1 cellular context compared by ENCODE assay signal in genomic region chr20:35326732-35327073, GRCh38.
A peak's percentile ranks its signal among the peaks of the same experiment; 100 is the strongest.
TF ChIP-seq lines count a peak whose summit lies in the region.

No MANE protein-coding gene starts in this region.

TF ChIP-seq in HepG2, 621 proteins besides CTCF, POLR2A, EP300 and RAD21 (continued from another document):
- TF ChIP-seq ARID4A (CRISPR knock-in tag; IDR thresholded peaks at IDR 0.05; ENCODE audit: borderline replicate concordance), result no peak
- no peak for TF ChIP-seq JUN (CRISPR knock-in tag; IDR thresholded peaks at IDR 0.05)
- TF ChIP-seq YEATS2 (CRISPR knock-in tag; IDR thresholded peaks at IDR 0.05; ENCODE audit: borderline replicate concordance), result no peak
- no peak for TF ChIP-seq HDAC1 (CRISPR knock-in tag; IDR thresholded peaks at IDR 0.05)
- no peak for TF ChIP-seq EHMT2 (IDR thresholded peaks at IDR 0.05; ENCODE audit: borderline replicate concordance, low read depth, low read length)
- TF ChIP-seq RARG (CRISPR knock-in tag; IDR thresholded peaks at IDR 0.05; ENCODE audit: low read depth), result no peak
- TF ChIP-seq THYN1 (CRISPR knock-in tag; IDR thresholded peaks at IDR 0.05; ENCODE audit: borderline replicate concordance, low read depth), result no peak
- no peak for TF ChIP-seq HOMEZ (CRISPR knock-in tag; IDR thresholded peaks at IDR 0.05; ENCODE audit: low read depth)
- TF ChIP-seq TFAP4 (IDR thresholded peaks at IDR 0.05; ENCODE audit: borderline replicate concordance, low read depth), result no peak
- no peak for TF ChIP-seq ZNF749 (CRISPR knock-in tag; IDR thresholded peaks at IDR 0.05; ENCODE audit: borderline replicate concordance)
- TF ChIP-seq ZNF761 (CRISPR knock-in tag; conservative IDR thresholded peaks at IDR 0.05), result no peak
- TF ChIP-seq NONO (IDR thresholded peaks at IDR 0.05), result no peak
- no peak for TF ChIP-seq NONO (CRISPR knock-in tag; conservative IDR thresholded peaks at IDR 0.05)
- TF ChIP-seq ZNF670 (CRISPR knock-in tag; IDR thresholded peaks at IDR 0.05; ENCODE audit: borderline replicate concordance), result no peak
- TF ChIP-seq ZMYM4 (CRISPR knock-in tag; IDR thresholded peaks at IDR 0.05), result no peak
- no peak for TF ChIP-seq STAT5B (CRISPR knock-in tag; IDR thresholded peaks at IDR 0.05)
- no peak for TF ChIP-seq ZNF274 (CRISPR knock-in tag; IDR thresholded peaks at IDR 0.05)
- no peak for TF ChIP-seq HNF4G (IDR thresholded peaks at IDR 0.05; ENCODE audit: borderline replicate concordance, low read depth, low read length)
- no peak for TF ChIP-seq HNF4G (CRISPR knock-in tag; IDR thresholded peaks at IDR 0.05; ENCODE audit: borderline replicate concordance, low read depth)
- peak; percentile 31; the same call in 1 of the 2 replicates for TF ChIP-seq ZNF101 (CRISPR knock-in tag; IDR thresholded peaks at IDR 0.05; ENCODE audit: borderline replicate concordance, low read depth)
- no peak for TF ChIP-seq ZNF296 (CRISPR knock-in tag; conservative IDR thresholded peaks at IDR 0.05)
- TF ChIP-seq DNMT1 (CRISPR knock-in tag; IDR thresholded peaks at IDR 0.05), result no peak
- no peak for TF ChIP-seq CHD2 (IDR thresholded peaks at IDR 0.05; ENCODE audit: low read depth, low read length)
- no peak for TF ChIP-seq ZNF615 (CRISPR knock-in tag; IDR thresholded peaks at IDR 0.05; ENCODE audit: borderline replicate concordance)
- no peak for TF ChIP-seq ZNF687 (CRISPR knock-in tag; IDR thresholded peaks at IDR 0.05)
- TF ChIP-seq ZNF329 (CRISPR knock-in tag; IDR thresholded peaks at IDR 0.05; ENCODE audit: low read depth), result no peak
- no peak for TF ChIP-seq KLF15 (CRISPR knock-in tag; IDR thresholded peaks at IDR 0.05; ENCODE audit: borderline replicate concordance)
- TF ChIP-seq ZNF766 (CRISPR knock-in tag; IDR thresholded peaks at IDR 0.05; ENCODE audit: borderline replicate concordance), result no peak
- TF ChIP-seq ZBTB7A (CRISPR knock-in tag; IDR thresholded peaks at IDR 0.05), result no peak
- no peak for TF ChIP-seq ZEB1 (IDR thresholded peaks at IDR 0.05; ENCODE audit: insufficient replicate concordance, low read depth)
- no peak for TF ChIP-seq SP140L (CRISPR knock-in tag; IDR thresholded peaks at IDR 0.05; ENCODE audit: borderline replicate concordance)
- no peak for TF ChIP-seq ZNF333 (CRISPR knock-in tag; IDR thresholded peaks at IDR 0.05; ENCODE audit: borderline replicate concordance)
- peak; percentile 54; the same call in 1 of the 2 replicates for TF ChIP-seq SAFB2 (CRISPR knock-in tag; IDR thresholded peaks at IDR 0.05; ENCODE audit: borderline replicate concordance, low read depth)
- no peak for TF ChIP-seq ZNF30 (CRISPR knock-in tag; IDR thresholded peaks at IDR 0.05)
- TF ChIP-seq ZBTB14 (CRISPR knock-in tag; IDR thresholded peaks at IDR 0.05), result no peak
- no peak for TF ChIP-seq KDM2A (CRISPR knock-in tag; IDR thresholded peaks at IDR 0.05; ENCODE audit: borderline replicate concordance, low read depth)
- no peak for TF ChIP-seq ZBTB34 (CRISPR knock-in tag; IDR thresholded peaks at IDR 0.05)
- no peak for TF ChIP-seq ZFAT (CRISPR knock-in tag; conservative IDR thresholded peaks at IDR 0.05)
- no peak for TF ChIP-seq SMYD3 (CRISPR knock-in tag; IDR thresholded peaks at IDR 0.05)
- no peak for TF ChIP-seq ZNF225 (CRISPR knock-in tag; IDR thresholded peaks at IDR 0.05)
- no peak for TF ChIP-seq MATR3 (CRISPR knock-in tag; IDR thresholded peaks at IDR 0.05)
- TF ChIP-seq RNF219 (CRISPR knock-in tag; IDR thresholded peaks at IDR 0.05), result no peak
- TF ChIP-seq TAF15 (IDR thresholded peaks at IDR 0.05; ENCODE audit: low read depth, low read length, poor library complexity, severe bottlenecking), result no peak
- TF ChIP-seq ZNF720 (CRISPR knock-in tag; IDR thresholded peaks at IDR 0.05), result no peak
- TF ChIP-seq TCF12 (IDR thresholded peaks at IDR 0.05), result no peak
- TF ChIP-seq TCF12 (CRISPR knock-in tag; IDR thresholded peaks at IDR 0.05), result no peak
